ENCODE assay signal across 19 cellular contexts in the genomic region with DNA sequence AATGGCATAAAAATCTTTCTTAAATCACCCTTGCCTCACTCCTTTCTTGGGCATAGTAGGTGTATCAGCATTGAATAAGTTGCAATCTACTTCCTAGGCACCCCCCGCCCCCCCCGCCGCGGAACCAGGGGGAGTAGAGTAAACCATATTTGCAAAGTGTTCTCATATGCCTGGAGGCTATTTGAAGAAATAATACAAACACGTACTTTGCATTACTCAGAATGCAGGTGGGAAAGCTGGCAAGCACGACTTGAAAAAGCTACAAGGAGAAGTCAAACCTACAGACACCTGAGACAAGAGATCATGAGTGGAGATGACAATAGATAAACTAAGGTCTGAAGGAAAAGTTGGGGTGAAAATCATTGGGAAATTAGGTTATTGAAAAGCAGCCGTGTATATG.
"Had no signal": no experiment of that assay in that cellular context is flagged by ENCODE, and none has a peak within 500 bp of the region (broad histone marks: within the 10 kb centered on the region; RNA-seq: fewer than 3 reads in every experiment).

No MANE protein-coding gene starts in this region.

- H3K4me3 ChIP-seq: heart left ventricle, neural progenitor cell, ovary, suprapubic skin, thyroid gland, upper lobe of left lung, uterus had no signal

- H3K4me1 ChIP-seq: heart left ventricle, neural progenitor cell, suprapubic skin, thyroid gland, upper lobe of left lung, uterus had no signal

- DNase-seq: erythroblast; foreskin melanocyte; heart left ventricle; hippocampal formation; left colon; nucleus accumbens; ovary; right cardiac atrium; small intestine; stimulated activated CD4-positive, alpha-beta T cell treated with anti-CD3 and anti-CD28 coated beads, Interleukin-4, amount 100 ng/mL, for 1 hour; stimulated activated CD8-positive, alpha-beta memory T cell treated with anti-CD3 and anti-CD28 coated beads, Interleukin-4, amount 100 ng/mL, for 48 hours; stimulated activated naive CD8-positive, alpha-beta T cell treated with anti-CD3 and anti-CD28 coated beads, Interleukin-15, Interleukin-2, amounts not matched to agents 100 U/mL and 50 U/mL, for 24 hours; thyroid gland; uterus had no signal

- ATAC-seq: heart left ventricle; left colon; natural killer cell treated with Interleukin-12 subunit alpha and Interleukin-12 subunit beta and Interleukin-15 and Interleukin-18, amount 100 ng/mL, for 72 hours; right cardiac atrium; stimulated activated effector memory CD8-positive, alpha-beta T cell treated with anti-CD3 and anti-CD28 coated beads, Interleukin-12 subunit alpha, Interleukin-12 subunit beta, amount 100 ng/mL, for 72 hours; stimulated activated naive CD8-positive, alpha-beta T cell treated with anti-CD3 and anti-CD28 coated beads, Interleukin-15, Interleukin-2, amounts not matched to agents 100 U/mL and 50 U/mL, for 24 hours had no signal

- H3K36me3 ChIP-seq: heart left ventricle, neural progenitor cell, ovary, suprapubic skin, thyroid gland, upper lobe of left lung, uterus had no signal

- H3K27me3 ChIP-seq: heart left ventricle, neural progenitor cell, ovary, suprapubic skin, thyroid gland, upper lobe of left lung, uterus had no signal

- H3K9me3 ChIP-seq: ovary, thyroid gland, upper lobe of left lung, uterus had no signal

- H3K27ac ChIP-seq: heart left ventricle, neural progenitor cell, ovary, suprapubic skin, thyroid gland, upper lobe of left lung, uterus had no signal
